22 cellular contexts compared by ENCODE assay signal in genomic region chr1:93668121-93668520, GRCh38. TPM values are rescaled to one million over a fixed set of nuclear protein-coding genes. Genes with fewer than 3 reads are reported as not detected.
DNase-seq lines count a peak whose midpoint lies in the region; TF ChIP-seq lines count a peak whose summit lies in the region.
"Had no signal": no experiment of that assay in that cellular context is flagged by ENCODE, and none has a peak within 500 bp of the region (broad histone marks: within the 10 kb centered on the region; RNA-seq: fewer than 3 reads in every experiment).

No MANE protein-coding gene starts in this region.

- H4K5ac ChIP-seq in mesendoderm (ENCODE audit: low read length), result no peak overlapping the region

- TF ChIP-seq POLR2A in stomach (IDR thresholded peaks at IDR 0.05), result no peak

- peaks cover 27% of the 10 kb centered on the region for H3K79me1 ChIP-seq in mesendoderm (ENCODE audit: low read length)

- H4K8ac ChIP-seq in mesendoderm (ENCODE audit: low read depth, low read length), result no peak overlapping the region

- H2AK5ac ChIP-seq in mesendoderm (ENCODE audit: low read length), result no peak overlapping the region

- H3K4me3 ChIP-seq in PC-9 (no peak overlapping the region), endodermal cell (ENCODE audit: low read length) (peak overlapping the region; percentile 14), mesendoderm (ENCODE audit: low read length) (no peak overlapping the region), stomach (no peak overlapping the region), foreskin fibroblast (ENCODE audit: low read depth in 1 of 2, low read length in 2 of 2) (no peak overlapping the region)
- H3K4me3 ChIP-seq: coronary artery, spleen, transverse colon had no signal

- DNase-seq in PC-9 (no peak), endodermal cell (no peak), mesendoderm (peak; percentile 68), stomach (no peak), foreskin fibroblast (no peak), NCI-H2227 (lab: John Stamatoyannopoulos, UW; ENCODE audit: unreplicated experiment) (no peak), NCI-H82 (lab: John Stamatoyannopoulos, UW) (no peak)
- DNase-seq: activated CD4-positive, alpha-beta T cell treated with anti-CD3 and anti-CD28 coated beads, Interleukin-2, amount 10 ng/mL, durations not matched to agents 24 days and 14 days; activated CD8-positive, alpha-beta memory T cell treated with anti-CD3 and anti-CD28 coated beads, Interleukin-2, amount 50 U/mL, for 4 hours; activated effector memory CD4-positive, alpha-beta T cell treated with anti-CD3 and anti-CD28 coated beads, Interleukin-2, amount 50 U/mL, for 16 hours; EL; natural killer cell; NCI-H1417 treated with DMSO at 0.1 percent for 48 hours; NCI-H526; posterior cingulate gyrus; SHP77 treated with DMSO at 0.1 percent for 48 hours; spleen; stimulated activated CD4-positive, alpha-beta T cell treated with anti-CD3 and anti-CD28 coated beads, Interleukin-4, amount 100 ng/mL, for 24 hours; transverse colon had no signal

- H3K79me2 ChIP-seq in PC-9 (ENCODE audit: low read depth), result peaks cover 100% of the 10 kb centered on the region
- peaks cover 50% of the 10 kb centered on the region for H3K79me2 ChIP-seq in mesendoderm (ENCODE audit: control insufficient read depth, insufficient read depth, low read length)

- H3K9me3 ChIP-seq in PC-9 (ENCODE audit: insufficient read depth, low read depth) (no peaks in the 10 kb centered on the region), endodermal cell (ENCODE audit: control insufficient read depth, low read length) (peaks cover 12% of the 10 kb centered on the region), stomach (no peaks in the 10 kb centered on the region)
- H3K9me3 ChIP-seq: BE2C, spleen, transverse colon had no signal

- TF ChIP-seq CTCF in PC-9 (conservative IDR thresholded peaks at IDR 0.05) (no peak), endodermal cell (conservative IDR thresholded peaks at IDR 0.05) (no peak), stomach (IDR thresholded peaks at IDR 0.05) (no peak), foreskin fibroblast (IDR thresholded peaks at IDR 0.05; ENCODE audit: low read depth, low read length) (no peak)

- H3K9me3 Mint-ChIP-seq in endodermal cell, result peaks cover 2% of the 10 kb centered on the region
- H3K9me3 Mint-ChIP-seq: activated CD4-positive, alpha-beta T cell treated with anti-CD3 and anti-CD28 coated beads, Interleukin-2, amount 10 ng/mL, durations not matched to agents 24 days and 14 days; natural killer cell; stimulated activated naive CD8-positive, alpha-beta T cell treated with anti-CD3 and anti-CD28 coated beads, Interleukin-15, Interleukin-2, amounts not matched to agents 100 ng/mL and 50 ng/mL, for 24 hours had no signal

- H3K4me2 ChIP-seq in PC-9 (peak overlapping the region; percentile 65), mesendoderm (ENCODE audit: low read length) (no peak overlapping the region)

- no peak overlapping the region for H2AFZ ChIP-seq in PC-9

- H3K9me2 ChIP-seq in PC-9 (ENCODE audit: insufficient read depth), result no peaks in the 10 kb centered on the region

- peaks cover 63% of the 10 kb centered on the region for H3K36me3 Mint-ChIP-seq in endodermal cell (ENCODE audit: low read depth)
- H3K36me3 Mint-ChIP-seq: natural killer cell had no signal

- peaks cover 100% of the 10 kb centered on the region for H3F3A ChIP-seq in PC-9 (ENCODE audit: insufficient read depth, low read depth)

- no peaks in the 10 kb centered on the region for H3K27me3 ChIP-seq in PC-9 (ENCODE audit: insufficient read depth, low read depth)
- no peaks in the 10 kb centered on the region for H3K27me3 ChIP-seq in endodermal cell (ENCODE audit: control insufficient read depth, insufficient read depth, low read length, poor library complexity, severe bottlenecking)
- no peaks in the 10 kb centered on the region for H3K27me3 ChIP-seq in mesendoderm (ENCODE audit: insufficient read depth, low read length, poor library complexity)
- no peaks in the 10 kb centered on the region for H3K27me3 ChIP-seq in stomach
- H3K27me3 ChIP-seq: BE2C, spleen, transverse colon had no signal

- H3K27me3 Mint-ChIP-seq in endodermal cell (ENCODE audit: insufficient read depth), result no peaks in the 10 kb centered on the region
- H3K27me3 Mint-ChIP-seq: stimulated activated naive CD8-positive, alpha-beta T cell treated with anti-CD3 and anti-CD28 coated beads, Interleukin-15, Interleukin-2, amounts not matched to agents 100 ng/mL and 50 ng/mL, for 24 hours had no signal

- TF ChIP-seq EP300 in stomach (IDR thresholded peaks at IDR 0.05), result no peak

- CTCF ChIA-PET in PC-9 (lab: Charles Lee), result interaction anchor here (0.6 to 1.3 kb wide), 4 partner anchors 39 to 150 kb away, joined by 3 to 5 read pairs (median 4); no protein-coding TSS in a partner anchor

- H3K56ac ChIP-seq in mesendoderm (ENCODE audit: low read length), result peak overlapping the region; percentile 77

- peaks cover 93% of the 10 kb centered on the region for H4K20me1 ChIP-seq in PC-9 (ENCODE audit: insufficient read depth)

- peak overlapping the region; percentile 2 for H3K4ac ChIP-seq in mesendoderm (ENCODE audit: low read depth, low read length)

- peaks cover 83% of the 10 kb centered on the region for H3K36me3 ChIP-seq in PC-9 (ENCODE audit: low read depth)
- peaks cover 80% of the 10 kb centered on the region for H3K36me3 ChIP-seq in endodermal cell (ENCODE audit: control insufficient read depth, insufficient read depth, low read length)
- H3K36me3 ChIP-seq in mesendoderm (ENCODE audit: control insufficient read depth, insufficient read depth, low read length), result peaks cover 4% of the 10 kb centered on the region
- no peaks in the 10 kb centered on the region for H3K36me3 ChIP-seq in stomach
- H3K36me3 ChIP-seq: spleen, transverse colon had no signal

- POLR2A ChIA-PET in PC-9 (lab: Charles Lee; ENCODE audit: unreplicated experiment), result interaction anchor here (0.5 to 0.7 kb wide), 2 partner anchors 36 to 58 kb away, joined by 3 read pairs; no protein-coding TSS in a partner anchor

- WGBS in endodermal cell (ENCODE audit: insufficient coverage in 1 of 2, insufficient read length in 1 of 2), 2 experiments, result 91 to 93% methylated on average over 4 to 5 of the region's 5 CpGs
- no CpG with 5 or more reads among the region's 5 CpGs for WGBS in mesendoderm (ENCODE audit: extremely low coverage, insufficient coverage, low lambda C conversion rate)
- WGBS in stomach, 5 donors, result 88 to 92% (median 91%) methylated on average over 5 of the region's 5 CpGs

- peaks cover 100% of the 10 kb centered on the region for H3K4me1 ChIP-seq in PC-9 (replicated peaks; ENCODE audit: insufficient read depth)
- peaks cover 63% of the 10 kb centered on the region for H3K4me1 ChIP-seq in endodermal cell (ENCODE audit: control insufficient read depth, insufficient read depth, low read length)
- peaks cover 39% of the 10 kb centered on the region for H3K4me1 ChIP-seq in mesendoderm (ENCODE audit: control insufficient read depth, low read depth, low read length)
- peaks cover 45 to 96% (median 70%) of the 10 kb centered on the region in 4 donors for H3K4me1 ChIP-seq in stomach

- no peak overlapping the region for H3K23ac ChIP-seq in mesendoderm (ENCODE audit: low read length)

- BruUV-seq in PC-9 (replicated peaks; lab: Mats Ljungman, UMichigan), result no TSS peak

- H3K27ac Mint-ChIP-seq in endodermal cell, result peak overlapping the region; percentile 91
- H3K27ac Mint-ChIP-seq: activated CD4-positive, alpha-beta T cell treated with anti-CD3 and anti-CD28 coated beads, Interleukin-2, amount 10 ng/mL, durations not matched to agents 24 days and 14 days; natural killer cell; stimulated activated naive CD8-positive, alpha-beta T cell treated with anti-CD3 and anti-CD28 coated beads, Interleukin-15, Interleukin-2, amounts not matched to agents 100 ng/mL and 50 ng/mL, for 24 hours had no signal

- no peak overlapping the region for H3K4me3 Mint-ChIP-seq in endodermal cell
- H3K4me3 Mint-ChIP-seq: activated CD4-positive, alpha-beta T cell treated with anti-CD3 and anti-CD28 coated beads, Interleukin-2, amount 10 ng/mL, durations not matched to agents 24 days and 14 days; natural killer cell; stimulated activated naive CD8-positive, alpha-beta T cell treated with anti-CD3 and anti-CD28 coated beads, Interleukin-15, Interleukin-2, amounts not matched to agents 100 ng/mL and 50 ng/mL, for 24 hours had no signal

- peak overlapping the region; percentile 58 for H2BK5ac ChIP-seq in mesendoderm (ENCODE audit: low read length)

- H3K4me1 Mint-ChIP-seq in endodermal cell, result peaks cover 80% of the 10 kb centered on the region
- H3K4me1 Mint-ChIP-seq: activated CD4-positive, alpha-beta T cell treated with anti-CD3 and anti-CD28 coated beads, Interleukin-2, amount 10 ng/mL, durations not matched to agents 24 days and 14 days; natural killer cell had no signal

- no peak overlapping the region for H2BK120ac ChIP-seq in mesendoderm (ENCODE audit: low read depth, low read length)

- intact Hi-C loops in PC-9 (cut with micrococcal nuclease; ENCODE audit: unreplicated experiment), result no loop called here
- intact Hi-C loops in stomach (cut with DNase I; ENCODE audit: low total_unique reads), result no loop called here

- H2BK15ac ChIP-seq in mesendoderm (replicated peaks; ENCODE audit: low read depth), result no peak overlapping the region

- H3K27ac ChIP-seq in PC-9 (peak overlapping the region; percentile 86), endodermal cell (ENCODE audit: low read depth, low read length) (peak overlapping the region; percentile 11), mesendoderm (ENCODE audit: low read depth, low read length) (peak overlapping the region; percentile 59), stomach (peak overlapping the region in 3 of 5 donors; percentile 13 to 81 (median 41))
- H3K27ac ChIP-seq: coronary artery, spleen had no signal

- peak overlapping the region; percentile 78 for H3K18ac ChIP-seq in mesendoderm (ENCODE audit: low read length)

- H3K9ac ChIP-seq in endodermal cell (ENCODE audit: extremely low read depth, low read length, poor library complexity, severe bottlenecking) (peak overlapping the region; percentile 24), mesendoderm (ENCODE audit: low read length) (peak overlapping the region; percentile 31)

RNA-seq across cellular contexts. Expression of gene BCAR3, which starts 13.5 kb away (rescaled TPM):
- total RNA-seq in PC-9 (2021) (62.5 and 70.0 TPM in 2 replicates), endodermal cell (10 to 100 TPM; 32.7 to 48.7 TPM), stomach (10 to 100 TPM; 10.1 to 28.0 (median 20.6) TPM)
- 23.9 TPM for polyA plus RNA-seq in endodermal cell (2013, experiment 1 of 2)
- 30.7 TPM for polyA plus RNA-seq in endodermal cell (2013, experiment 2 of 2)
- polyA plus RNA-seq in mesendoderm (2013, experiment 1 of 2), result 23.5 TPM
- 23.0 TPM for polyA plus RNA-seq in mesendoderm (2013, experiment 2 of 2)
- 10 to 100 TPM in 1 of 3 donors, 1 to 10 TPM in 2; 5.6 to 25.8 (median 8.3) TPM for polyA plus RNA-seq in stomach

Comparison
In these comparisons a context has a peak if more than half of its experiments do, and no peak if none do; other contexts are left out.
1. H3K27ac ChIP-seq: peak in every context shown above with its lines; median percentile 86 in PC-9; 59 in mesendoderm; 41 in stomach; 11 in endodermal cell.